In the genomic region with DNA sequence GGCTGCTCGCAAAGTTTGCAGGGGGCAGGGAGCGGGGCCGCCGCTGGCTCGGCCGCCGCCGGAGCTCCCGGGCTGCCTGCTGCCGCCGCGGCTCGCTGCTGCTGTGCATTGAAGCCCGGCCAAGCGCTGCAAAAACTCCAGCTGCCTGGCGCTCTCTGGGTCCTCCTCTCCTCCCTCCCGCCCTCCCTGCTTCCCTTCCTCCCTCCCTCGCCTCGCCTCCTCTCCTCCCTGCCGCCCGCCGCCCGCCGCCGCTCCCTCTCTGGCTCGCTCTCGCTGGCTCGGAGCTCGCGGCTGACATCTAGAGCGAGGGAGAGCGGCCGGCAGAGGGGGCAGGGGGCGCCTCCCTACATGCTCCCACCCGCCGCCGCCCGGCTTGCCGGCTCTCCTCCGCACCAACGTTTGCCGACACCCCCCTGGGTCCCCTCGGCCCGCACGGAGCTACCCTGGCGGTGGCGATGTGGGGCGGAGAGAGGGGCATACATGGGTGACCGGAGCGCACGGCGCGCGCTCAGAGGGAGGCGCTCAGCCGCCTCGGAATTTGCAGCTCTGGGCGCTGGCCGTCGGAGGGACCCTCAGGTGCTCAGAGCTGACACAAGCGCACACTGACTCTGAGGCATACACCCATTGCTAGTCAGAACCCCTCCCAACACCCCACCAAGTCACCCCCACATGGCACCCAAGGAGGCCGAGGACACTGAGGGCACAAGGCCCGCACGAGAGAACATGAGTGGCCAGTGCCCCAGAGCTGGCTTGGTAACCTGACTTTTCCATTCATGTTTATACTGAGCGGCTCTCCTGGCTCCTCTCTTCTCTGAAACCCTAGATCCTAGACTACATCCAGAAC, we compare ENCODE assay signal across 8 cellular contexts. TPM values are rescaled to one million over a fixed set of nuclear protein-coding genes. Genes with fewer than 3 reads are reported as not detected.
DNase-seq lines count a peak whose midpoint lies in the region; ATAC-seq and TF ChIP-seq lines count a peak whose summit lies in the region.

No MANE protein-coding gene starts in this region.

- H3K36me3 ChIP-seq in CD8-positive, alpha-beta memory T cell (ENCODE audit: insufficient read depth, low read length): no peaks in the 10 kb centered on the region

- peaks cover 47 to 69% of the 10 kb centered on the region in 2 donors for H3K27me3 Mint-ChIP-seq in CD8-positive, alpha-beta memory T cell
- peaks cover 21% of the 10 kb centered on the region for H3K27me3 Mint-ChIP-seq in glutamatergic neuron (ENCODE audit: unreplicated experiment)

- no peak for ATAC-seq in GM19035 (IDR thresholded peaks at IDR 0.05; ENCODE audit: unreplicated experiment)
- no peak for ATAC-seq in GM21360 (IDR thresholded peaks at IDR 0.05; ENCODE audit: unreplicated experiment)

- no peak for TF ChIP-seq CTCF in glutamatergic neuron (IDR thresholded peaks at IDR 0.05; ENCODE audit: partially characterized antibody, unreplicated experiment)

- H3K4me3 Mint-ChIP-seq in CD8-positive, alpha-beta memory T cell: peak overlapping the region; percentile 29 to 83 (median 58)
- H3K4me3 Mint-ChIP-seq in glutamatergic neuron (ENCODE audit: unreplicated experiment): peak overlapping the region; percentile 79

- H3K27ac Mint-ChIP-seq in CD8-positive, alpha-beta memory T cell: peak overlapping the region in 2 of 8 donors; percentile 29 to 68
- H3K27ac Mint-ChIP-seq in glutamatergic neuron (ENCODE audit: unreplicated experiment): no peak overlapping the region

- H3K36me3 Mint-ChIP-seq in CD8-positive, alpha-beta memory T cell: no peaks in the 10 kb centered on the region
- no peaks in the 10 kb centered on the region for H3K36me3 Mint-ChIP-seq in glutamatergic neuron (ENCODE audit: unreplicated experiment)

- peaks cover 39% of the 10 kb centered on the region for H3K27me3 ChIP-seq in CD8-positive, alpha-beta memory T cell (ENCODE audit: insufficient read depth, low read length, poor library complexity, severe bottlenecking)

- H3K4me1 Mint-ChIP-seq in CD8-positive, alpha-beta memory T cell: peaks cover 12 to 33% (median 19%) of the 10 kb centered on the region in 3 donors
- H3K4me1 Mint-ChIP-seq in glutamatergic neuron (ENCODE audit: low read depth, unreplicated experiment): peaks cover 15% of the 10 kb centered on the region

- H3K27ac ChIP-seq in CD8-positive, alpha-beta memory T cell (ENCODE audit: low read depth, low read length): no peak overlapping the region

- H3K9me3 ChIP-seq in CD8-positive, alpha-beta memory T cell (ENCODE audit: low read length): no peaks in the 10 kb centered on the region

- POLR2A ChIA-PET in CD8-positive, alpha-beta memory T cell (lab: Charles Lee): no interaction called here

- H3K4me1 ChIP-seq in CD8-positive, alpha-beta memory T cell (ENCODE audit: insufficient read depth, low read length): peaks cover 10% of the 10 kb centered on the region

- H3K4me3 ChIP-seq in CD8-positive, alpha-beta memory T cell (ENCODE audit: low read length): no peak overlapping the region

- peaks cover 0 to 1% (median 0%) of the 10 kb centered on the region in 5 donors for H3K9me3 Mint-ChIP-seq in CD8-positive, alpha-beta memory T cell
- H3K9me3 Mint-ChIP-seq in glutamatergic neuron (ENCODE audit: unreplicated experiment): peaks cover 7% of the 10 kb centered on the region

- CTCF ChIA-PET in CD8-positive, alpha-beta memory T cell (lab: Charles Lee): interaction anchor here (1.0 to 2.0 kb wide), 3 partner anchors 183 to 268 kb away, joined by 3 to 9 read pairs (median 4); no protein-coding TSS in a partner anchor

- no peak for DNase-seq in CD8-positive, alpha-beta memory T cell
- peak; percentile 72 for DNase-seq in M059J (ENCODE audit: low read depth)
- DNase-seq in activated CD4-positive, alpha-beta T cell treated with anti-CD3 and anti-CD28 coated beads, Interleukin-2, amount 50 U/mL, for 48 hours: peak; percentile 15 to 27
- peak; percentile 89 for DNase-seq in glutamatergic neuron
- DNase-seq in occipital lobe (lab: John Stamatoyannopoulos, UW): peak; percentile 74
- DNase-seq in activated gamma-delta T cell (lab: John Stamatoyannopoulos, UW): no peak

RNA-seq across cellular contexts. Expression of a gene that starts 1.2 kb away (rescaled TPM):
- under 1 TPM in 1 of 2 experiments, not detected in 1; 0.02 TPM for total RNA-seq in CD8-positive, alpha-beta memory T cell
- polyA plus RNA-seq in CD8-positive, alpha-beta memory T cell: 0.05 TPM
- total RNA-seq in M059J (2014; rRNA removed; shearing (Covaris generic)): 6.0 and 6.2 TPM in 2 replicates
- total RNA-seq in glutamatergic neuron (ENCODE audit: unreplicated experiment) (16.2 TPM), occipital lobe (103 TPM)

Comparison
In these comparisons a context has a peak if more than half of its experiments do, and no peak if none do; other contexts are left out.
1. DNase-seq: peak in M059J (single experiment), activated CD4-positive, alpha-beta T cell treated with anti-CD3 and anti-CD28 coated beads, Interleukin-2, amount 50 U/mL, for 48 hours (2 of 2), glutamatergic neuron (single experiment) and occipital lobe (single experiment); none in CD8-positive, alpha-beta memory T cell (0 of 5) and activated gamma-delta T cell (single experiment).